2 cellular contexts compared by ENCODE assay signal in genomic region chr2:66094689-66095088, GRCh38.
DNase-seq lines count a peak whose midpoint lies in the region; ATAC-seq, FAIRE-seq and TF ChIP-seq lines count a peak whose summit lies in the region.
"Not testable (repeated sequence)": the region's sequence is repeated elsewhere in the genome, so short reads cannot be mapped to it uniquely, and the experiment has no call there.

No MANE protein-coding gene starts in this region.

- H3K9me3 ChIP-seq in HEK293 (ENCODE audit: control insufficient read depth, insufficient read depth, low read depth, low read length); K562 (replicated peaks; ENCODE audit: control insufficient read depth, insufficient read depth, low read depth, low read length): not testable (repeated sequence)

- H3K27me3 ChIP-seq in K562 (ENCODE audit: control insufficient read depth in 2 of 2, insufficient read depth in 2 of 2, low read length in 2 of 2) = not testable (repeated sequence)

- WGBS in K562 (ENCODE audit: insufficient coverage, low coverage, missing lambda C conversion rate) = 0% methylated on average over 1 of the region's 2 CpGs

- not testable (repeated sequence) for H2AFZ ChIP-seq in K562 (ENCODE audit: low read depth, low read length)

- in situ Hi-C loops in K562 (cut with MboI) = not testable (repeated sequence)

- H3K4me2 ChIP-seq in K562 (ENCODE audit: insufficient read depth, low read length) = not testable (repeated sequence)

- H3K9ac ChIP-seq in K562 (ENCODE audit: insufficient read depth in 1 of 2, low read depth in 2 of 2, low read length in 2 of 2) = not testable (repeated sequence)

- TF ChIP-seq CTCF in HEK293 (tag by site-specific recombination; IDR thresholded peaks at IDR 0.05); K562 (IDR thresholded peaks at IDR 0.05 in 2 of 3, conservative IDR thresholded peaks at IDR 0.05 in 1 of 3; ENCODE audit: insufficient read depth in 2 of 3, low read depth in 1 of 3, low read length in 3 of 3): not testable (repeated sequence)

- not testable (repeated sequence) for FAIRE-seq in K562 (lab: Jason Lieb, UNC)

- not testable (repeated sequence) for TF ChIP-seq EP300 in K562 (IDR thresholded peaks at IDR 0.05; ENCODE audit: low read length)

- not testable (repeated sequence) for H3K9me1 ChIP-seq in K562 (ENCODE audit: control insufficient read depth, insufficient read depth, low read length)

- CTCF ChIA-PET in HEK293 (lab: Yijun Ruan, JAX) = interaction anchor here (0.7 kb wide), 1 partner anchor 134 kb away, joined by 4 read pairs; no protein-coding TSS in a partner anchor
- CTCF ChIA-PET in K562 (lab: Yijun Ruan, JAX; ENCODE audit: low intra/inter-chr PET ratio) = not testable (repeated sequence)

- not testable (repeated sequence) for H3K4me1 ChIP-seq in HEK293 (ENCODE audit: control insufficient read depth, insufficient read depth, low read length); K562 (replicated peaks in 1 of 2; ENCODE audit: control insufficient read depth in 2 of 2, insufficient read depth in 2 of 2, low read length in 2 of 2)

- not testable (repeated sequence) for TF ChIP-seq RAD21 in K562 (CRISPR knock-in tag; conservative IDR thresholded peaks at IDR 0.05 in 1 of 2, IDR thresholded peaks at IDR 0.05 in 1 of 2)

- intact Hi-C loops in K562 (cut with micrococcal nuclease) = not testable (repeated sequence)

- H3K27ac ChIP-seq in HEK293 (ENCODE audit: extremely low read depth, low read depth, low read length); K562 (ENCODE audit: extremely low read depth, low read depth, low read length): not testable (repeated sequence)

- not testable (repeated sequence) for H3K4me3 ChIP-seq in HEK293 (ENCODE audit: low read depth, low read length); K562

- not testable (repeated sequence) for TF ChIP-seq POLR2A in K562 (conservative IDR thresholded peaks at IDR 0.05)

- DNase-seq in K562 (ENCODE audit: extremely low read depth in 1 of 4, low spot score in 3 of 4) = not testable (repeated sequence)

- not testable (repeated sequence) for ATAC-seq in K562

- not testable (repeated sequence) for H3K36me3 ChIP-seq in HEK293 (ENCODE audit: control insufficient read depth in 2 of 2, insufficient read depth in 1 of 2, low read length in 2 of 2); K562 (ENCODE audit: control insufficient read depth, insufficient read depth, low read length)

- H4K20me1 ChIP-seq in K562 (replicated peaks; ENCODE audit: control insufficient read depth, insufficient read depth, low read length) = not testable (repeated sequence)

- POLR2A ChIA-PET in HEK293 (lab: Yijun Ruan, JAX); K562 (lab: Yijun Ruan, JAX): not testable (repeated sequence)

- BruUV-seq in K562 (replicated peaks; lab: Mats Ljungman, UMichigan) = not testable (repeated sequence)

- not testable (repeated sequence) for H3K79me2 ChIP-seq in K562 (ENCODE audit: control insufficient read depth, insufficient read depth, low read length)

TF ChIP-seq in HEK293, 187 proteins besides CTCF, POLR2A, EP300 and RAD21:
- TF ChIP-seq ZNF580 (tag by site-specific recombination; IDR thresholded peaks at IDR 0.05) (0 out of 2 replicates have a peak, but pooled peaks have one; percentile 42), ZNF146 (tag by site-specific recombination; IDR thresholded peaks at IDR 0.05) (peak; percentile 90)

TF ChIP-seq in K562, 482 proteins besides CTCF, POLR2A, EP300 and RAD21:
- TF ChIP-seq BCOR (IDR thresholded peaks at IDR 0.05) (peak; percentile 13; the same call in 1 of the 2 replicates), ZNF146 (CRISPR knock-in tag; IDR thresholded peaks at IDR 0.05; ENCODE audit: unreplicated experiment) (peak; percentile 28)
